Comparison of ENCODE assay signal across 7 cellular contexts in genomic region chr17:36703860-36704266, GRCh38.
DNase-seq lines count a peak whose midpoint lies in the region; ATAC-seq and TF ChIP-seq lines count a peak whose summit lies in the region.

No MANE protein-coding gene starts in this region.

- H3K4me1 Mint-ChIP-seq in T-helper 2 cell treated with Interferon-gamma antibody and Interleukin-4, amounts not matched to agents 5 μg/mL and 100 μg/mL, for 36 hours (ENCODE audit: low read depth): no peaks in the 10 kb centered on the region
- H3K4me1 Mint-ChIP-seq in brain: peaks cover 46% of the 10 kb centered on the region

- ATAC-seq in HG02642 (IDR thresholded peaks at IDR 0.05; ENCODE audit: poor library complexity, unreplicated experiment): no peak

- peak in 1 of 2 experiments; percentile 36 for TF ChIP-seq CTCF in brain (conservative IDR thresholded peaks at IDR 0.05)

- H3K36me3 Mint-ChIP-seq in T-helper 2 cell treated with Interferon-gamma antibody and Interleukin-4, amounts not matched to agents 5 μg/mL and 100 μg/mL, for 36 hours (ENCODE audit: low read depth): no peaks in the 10 kb centered on the region
- H3K36me3 Mint-ChIP-seq in brain: no peaks in the 10 kb centered on the region

- no peaks in the 10 kb centered on the region for H3K9me3 Mint-ChIP-seq in T-helper 2 cell treated with Interferon-gamma antibody and Interleukin-4, amounts not matched to agents 5 μg/mL and 100 μg/mL, for 36 hours
- peaks cover 0 to 2% (median 0%) of the 10 kb centered on the region in 5 experiments for H3K9me3 Mint-ChIP-seq in brain

- H3K27ac Mint-ChIP-seq in T-helper 2 cell treated with Interferon-gamma antibody and Interleukin-4, amounts not matched to agents 5 μg/mL and 100 μg/mL, for 36 hours: no peak overlapping the region
- H3K27ac Mint-ChIP-seq in brain: peak overlapping the region in 2 of 5 experiments; percentile 54 to 77

- no peak overlapping the region for H3K4me3 Mint-ChIP-seq in T-helper 2 cell treated with Interferon-gamma antibody and Interleukin-4, amounts not matched to agents 5 μg/mL and 100 μg/mL, for 36 hours
- peak overlapping the region; percentile 9 to 75 (median 57) for H3K4me3 Mint-ChIP-seq in brain

- peaks cover 34% of the 10 kb centered on the region for H3K27me3 Mint-ChIP-seq in T-helper 2 cell treated with Interferon-gamma antibody and Interleukin-4, amounts not matched to agents 5 μg/mL and 100 μg/mL, for 36 hours (ENCODE audit: low read depth)
- peaks cover 84% of the 10 kb centered on the region for H3K27me3 Mint-ChIP-seq in brain

- peak; percentile 13 for DNase-seq in HPDE6-E6E7 (ENCODE audit: extremely low spot score)
- DNase-seq in T-helper 2 cell treated with Interferon-gamma antibody and Interleukin-4, amounts not matched to agents 5 μg/mL and 100 μg/mL, for 36 hours (ENCODE audit: low spot score): peak; percentile 50
- peak; percentile 42 to 59 for DNase-seq in lung microvascular endothelial cell (ENCODE audit: low read depth in 2 of 2)
- no peak for DNase-seq in NK-92 (lab: John Stamatoyannopoulos, UW; ENCODE audit: unreplicated experiment)
- DNase-seq in A172 (ENCODE audit: low spot score): no peak

Comparison
In these comparisons a context has a peak if more than half of its experiments do, and no peak if none do; other contexts are left out.
1. DNase-seq: peak in HPDE6-E6E7 (single experiment), T-helper 2 cell treated with Interferon-gamma antibody and Interleukin-4, amounts not matched to agents 5 μg/mL and 100 μg/mL, for 36 hours (single experiment) and lung microvascular endothelial cell (2 of 2); none in NK-92 (single experiment) and A172 (single experiment).